Comparison of ENCODE assay signal across 20 cellular contexts in the genomic region with DNA sequence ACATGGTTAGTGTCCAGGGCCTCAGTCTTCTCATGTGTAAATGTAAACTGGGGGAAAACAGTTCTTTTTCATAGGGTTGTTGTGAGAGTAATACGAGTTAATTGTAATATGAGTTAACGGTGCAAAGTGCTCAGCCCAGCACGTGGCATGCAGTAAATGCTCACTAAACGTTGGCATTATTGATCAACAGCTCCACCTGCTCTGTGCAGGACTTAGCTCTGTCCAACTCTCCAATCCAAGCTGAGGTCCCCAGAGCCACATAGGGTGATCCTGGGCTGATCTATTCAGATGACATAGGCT. TPM values are rescaled to one million over a fixed set of nuclear protein-coding genes. Genes with fewer than 3 reads are reported as not detected.
DNase-seq lines count a peak whose midpoint lies in the region; ATAC-seq and TF ChIP-seq lines count a peak whose summit lies in the region.
"Had no signal": no experiment of that assay in that cellular context is flagged by ENCODE, and none has a peak within 500 bp of the region (broad histone marks: within the 10 kb centered on the region; RNA-seq: fewer than 3 reads in every experiment).

No MANE protein-coding gene starts in this region.

- H4K20me1 ChIP-seq in PC-9 (ENCODE audit: insufficient read depth) (no peaks in the 10 kb centered on the region), osteoblast (ENCODE audit: insufficient read depth, low read length) (peaks cover 3% of the 10 kb centered on the region)

- H3K9me3 ChIP-seq in PC-9 (ENCODE audit: insufficient read depth, low read depth) (no peaks in the 10 kb centered on the region), osteoblast (ENCODE audit: low read depth, low read length) (no peaks in the 10 kb centered on the region)
- H3K9me3 ChIP-seq: BE2C, Peyer's patch, SJSA1 had no signal

- H3K27me3 Mint-ChIP-seq in activated CD4-positive, alpha-beta memory T cell treated with anti-CD3 and anti-CD28 coated beads for 36 hours: peaks cover 3% of the 10 kb centered on the region

- H3K4me3 ChIP-seq in ACC112 (ENCODE audit: low read depth, low read length): peak overlapping the region; percentile 3; the same call in 1 of the 2 replicates
- H3K4me3 ChIP-seq in PC-9: no peak overlapping the region
- H3K4me3 ChIP-seq in brain microvascular endothelial cell (ENCODE audit: low read depth, low read length): no peak overlapping the region
- no peak overlapping the region for H3K4me3 ChIP-seq in osteoblast (ENCODE audit: insufficient read depth, low read length)
- H3K4me3 ChIP-seq: Peyer's patch, SJSA1 had no signal

- H3K9me2 ChIP-seq in PC-9 (ENCODE audit: insufficient read depth): no peaks in the 10 kb centered on the region

- DNase-seq in PC-9: no peak
- no peak for DNase-seq in brain microvascular endothelial cell
- no peak for DNase-seq in osteoblast (ENCODE audit: insufficient read length, low spot score, missing footprints)
- no peak for DNase-seq in activated CD4-positive, alpha-beta memory T cell treated with anti-CD3 and anti-CD28 coated beads for 36 hours
- no peak for DNase-seq in NCI-H2081 (lab: John Stamatoyannopoulos, UW)
- DNase-seq: BE2C, DMS53, GDM1, Karpas-422, NCI-H1694, NCI-H2107, NCI-H2227 treated with DMSO at 0.1 percent for 48 hours, NCI-H510A, NCI-H748 treated with DMSO at 0.1 percent for 48 hours, Peyer's patch had no signal

- CTCF ChIA-PET in PC-9 (lab: Charles Lee): no interaction called here
- CTCF ChIA-PET in activated CD4-positive, alpha-beta memory T cell treated with anti-CD3 and anti-CD28 coated beads for 36 hours (lab: Charles Lee): no interaction called here

- BruUV-seq in PC-9 (replicated peaks; lab: Mats Ljungman, UMichigan): no TSS peak

- H3K27me3 ChIP-seq in ACC112 (ENCODE audit: insufficient read depth, low read length) (no peaks in the 10 kb centered on the region), PC-9 (ENCODE audit: insufficient read depth, low read depth) (no peaks in the 10 kb centered on the region), brain microvascular endothelial cell (replicated peaks) (no peaks in the 10 kb centered on the region), osteoblast (ENCODE audit: insufficient read depth, low read length) (no peaks in the 10 kb centered on the region)
- H3K27me3 ChIP-seq: Peyer's patch, SJSA1 had no signal

- H3K4me1 Mint-ChIP-seq in activated CD4-positive, alpha-beta memory T cell treated with anti-CD3 and anti-CD28 coated beads for 36 hours (ENCODE audit: low read depth): no peaks in the 10 kb centered on the region

- H3K4me1 ChIP-seq in ACC112 (ENCODE audit: control insufficient read depth, insufficient read depth, low read length, unreplicated experiment): peaks cover 32% of the 10 kb centered on the region
- H3K4me1 ChIP-seq in PC-9 (replicated peaks; ENCODE audit: insufficient read depth): peaks cover 16% of the 10 kb centered on the region
- peaks cover 32% of the 10 kb centered on the region for H3K4me1 ChIP-seq in osteoblast (ENCODE audit: insufficient read depth, low read length)
- H3K4me1 ChIP-seq: BE2C, Peyer's patch had no signal

- POLR2A ChIA-PET in PC-9 (lab: Charles Lee; ENCODE audit: unreplicated experiment): no interaction called here
- POLR2A ChIA-PET in activated CD4-positive, alpha-beta memory T cell treated with anti-CD3 and anti-CD28 coated beads for 36 hours (lab: Charles Lee): no interaction called here

- H3K4me2 ChIP-seq in PC-9 (0 out of 2 replicates have a peak overlapping the region, but pooled peaks have one; percentile 4), osteoblast (ENCODE audit: insufficient read depth, low read length) (peak overlapping the region; percentile 55)

- H3F3A ChIP-seq in PC-9 (ENCODE audit: insufficient read depth, low read depth): peaks cover 6% of the 10 kb centered on the region

- H2AFZ ChIP-seq in ACC112 (ENCODE audit: low read length, unreplicated experiment) (no peak overlapping the region), PC-9 (no peak overlapping the region), osteoblast (ENCODE audit: low read length) (no peak overlapping the region)

- ATAC-seq in GM18498 (IDR thresholded peaks at IDR 0.05; ENCODE audit: unreplicated experiment) (no peak), HG03108 (IDR thresholded peaks at IDR 0.05; ENCODE audit: unreplicated experiment) (no peak)
- ATAC-seq: Right ventricle myocardium inferior had no signal

- TF ChIP-seq CTCF in PC-9 (conservative IDR thresholded peaks at IDR 0.05): no peak
- TF ChIP-seq CTCF in brain microvascular endothelial cell (IDR thresholded peaks at IDR 0.05; ENCODE audit: low read depth, low read length, missing control alignments): no peak
- no peak for TF ChIP-seq CTCF in osteoblast (IDR thresholded peaks at IDR 0.05; ENCODE audit: extremely low read depth, low read depth, low read length)

- no peaks in the 10 kb centered on the region for H3K36me3 Mint-ChIP-seq in activated CD4-positive, alpha-beta memory T cell treated with anti-CD3 and anti-CD28 coated beads for 36 hours

- H3K27ac Mint-ChIP-seq in activated CD4-positive, alpha-beta memory T cell treated with anti-CD3 and anti-CD28 coated beads for 36 hours: no peak overlapping the region

- H3K27ac ChIP-seq in ACC112 (ENCODE audit: low read depth, low read length): peak overlapping the region; percentile 64
- H3K27ac ChIP-seq in PC-9: no peak overlapping the region
- peak overlapping the region; percentile 57 for H3K27ac ChIP-seq in brain microvascular endothelial cell
- peak overlapping the region; percentile 65 for H3K27ac ChIP-seq in osteoblast (ENCODE audit: low read depth, low read length)
- H3K27ac ChIP-seq: Peyer's patch, SJSA1 had no signal

- H3K9me3 Mint-ChIP-seq in activated CD4-positive, alpha-beta memory T cell treated with anti-CD3 and anti-CD28 coated beads for 36 hours: no peaks in the 10 kb centered on the region

- H3K79me2 ChIP-seq in ACC112 (ENCODE audit: control insufficient read depth, insufficient read depth, low read length, unreplicated experiment) (no peaks in the 10 kb centered on the region), PC-9 (ENCODE audit: low read depth) (no peaks in the 10 kb centered on the region), osteoblast (ENCODE audit: insufficient read depth, low read length) (peaks cover 51% of the 10 kb centered on the region)

- intact Hi-C loops in PC-9 (cut with micrococcal nuclease; ENCODE audit: unreplicated experiment): no loop called here
- intact Hi-C loops in activated CD4-positive, alpha-beta memory T cell treated with anti-CD3 and anti-CD28 coated beads for 36 hours (cut with micrococcal nuclease): no loop called here

- H3K4me3 Mint-ChIP-seq in activated CD4-positive, alpha-beta memory T cell treated with anti-CD3 and anti-CD28 coated beads for 36 hours: no peak overlapping the region

- in situ Hi-C loops in brain microvascular endothelial cell (cut with HindIII; ENCODE audit: low pct_ligation_motif_present, low sequenced_read_pairs): no loop called here

- H3K36me3 ChIP-seq in ACC112 (ENCODE audit: insufficient read depth, low read length) (no peaks in the 10 kb centered on the region), PC-9 (ENCODE audit: low read depth) (no peaks in the 10 kb centered on the region), brain microvascular endothelial cell (replicated peaks) (no peaks in the 10 kb centered on the region), osteoblast (ENCODE audit: insufficient read depth, low read length) (no peaks in the 10 kb centered on the region)
- H3K36me3 ChIP-seq: BE2C, Peyer's patch, SJSA1 had no signal

RNA-seq across cellular contexts. Expression of gene SPOCK1, which starts 28.3 kb away (rescaled TPM):
- total RNA-seq in PC-9 (2021) (23.9 and 31.8 TPM in 2 replicates), osteoblast (221 and 231 TPM in 2 replicates)
- not detected for total RNA-seq in activated CD4-positive, alpha-beta memory T cell treated with anti-CD3 and anti-CD28 coated beads for 36 hours

Comparison
In these comparisons a context has a peak if more than half of its experiments do, and no peak if none do; other contexts are left out.
1. RNA of gene SPOCK1, which starts 28.3 kb away (total RNA-seq): 221 to 231 TPM in osteoblast and 23.9 to 31.8 TPM in PC-9; not detected in activated CD4-positive, alpha-beta memory T cell treated with anti-CD3 and anti-CD28 coated beads for 36 hours; every median in the first group is over 10 times any median in the second.